Comparison of ENCODE assay signal across 1 cellular context in genomic region chr9:130936285-130937117, GRCh38.
TF ChIP-seq lines count a peak whose summit lies in the region.

No MANE protein-coding gene starts in this region.

TF ChIP-seq in H1, 55 proteins besides CTCF, POLR2A, EP300 and RAD21:
- no peak; the same call in 1 of the 2 replicates for TF ChIP-seq MAX (IDR thresholded peaks at IDR 0.05)
- TF ChIP-seq SP1 (IDR thresholded peaks at IDR 0.05; ENCODE audit: low read depth, low read length): peak; percentile 63; the same call in 1 of the 2 replicates
- no peak for TF ChIP-seq TCF12 (IDR thresholded peaks at IDR 0.05; ENCODE audit: low read depth, low read length)
- 0 out of 4 replicates have a peak, but pooled peaks of 1 of the 2 experiments have one; percentile 35 for TF ChIP-seq SIN3A (conservative IDR thresholded peaks at IDR 0.05 in 1 of 2, IDR thresholded peaks at IDR 0.05 in 1 of 2; ENCODE audit: low read depth in 1 of 2, low read length in 2 of 2)
- TF ChIP-seq CEBPB (IDR thresholded peaks at IDR 0.05; ENCODE audit: low read depth, low read length): no peak
- TF ChIP-seq GTF2F1 (IDR thresholded peaks at IDR 0.05; ENCODE audit: borderline replicate concordance, low read depth, low read length): no peak
- TF ChIP-seq ASH2L (IDR thresholded peaks at IDR 0.05; ENCODE audit: low read length): peak; percentile 45
- TF ChIP-seq KDM1A (IDR thresholded peaks at IDR 0.05; ENCODE audit: borderline replicate concordance, low read length): peak; percentile 38; the same call in 1 of the 2 replicates
- TF ChIP-seq RFX5 (IDR thresholded peaks at IDR 0.05; ENCODE audit: borderline replicate concordance, low read depth, low read length): no peak
- peak; percentile 15; the same call in 1 of the 2 replicates for TF ChIP-seq TAF1 (IDR thresholded peaks at IDR 0.05; ENCODE audit: low read depth, low read length)
- no peak for TF ChIP-seq SIRT6 (IDR thresholded peaks at IDR 0.05; ENCODE audit: low read length)
- 0 out of 2 replicates have a peak, but pooled peaks have one; percentile 38 for TF ChIP-seq CREB1 (IDR thresholded peaks at IDR 0.05)
- TF ChIP-seq CHD7 (IDR thresholded peaks at IDR 0.05; ENCODE audit: insufficient replicate concordance, low read length): no peak
- no peak for TF ChIP-seq TAF7 (optimal IDR thresholded peaks at IDR 0.05; ENCODE audit: borderline replicate concordance, low read depth, low read length)
- TF ChIP-seq TBP (IDR thresholded peaks at IDR 0.05; ENCODE audit: low read depth, low read length): 0 out of 2 replicates have a peak, but pooled peaks have one; percentile 20
- TF ChIP-seq HDAC2 (IDR thresholded peaks at IDR 0.05; ENCODE audit: borderline replicate concordance in 1 of 2, low read depth in 2 of 2, low read length in 2 of 2): peak in 1 of 2 experiments; percentile 15; a peak in 1 of 4 replicates
- TF ChIP-seq TEAD4 (IDR thresholded peaks at IDR 0.05; ENCODE audit: low read depth, low read length): peak; percentile 72
